Comparison of ENCODE assay signal across 13 cellular contexts in the genomic region with DNA sequence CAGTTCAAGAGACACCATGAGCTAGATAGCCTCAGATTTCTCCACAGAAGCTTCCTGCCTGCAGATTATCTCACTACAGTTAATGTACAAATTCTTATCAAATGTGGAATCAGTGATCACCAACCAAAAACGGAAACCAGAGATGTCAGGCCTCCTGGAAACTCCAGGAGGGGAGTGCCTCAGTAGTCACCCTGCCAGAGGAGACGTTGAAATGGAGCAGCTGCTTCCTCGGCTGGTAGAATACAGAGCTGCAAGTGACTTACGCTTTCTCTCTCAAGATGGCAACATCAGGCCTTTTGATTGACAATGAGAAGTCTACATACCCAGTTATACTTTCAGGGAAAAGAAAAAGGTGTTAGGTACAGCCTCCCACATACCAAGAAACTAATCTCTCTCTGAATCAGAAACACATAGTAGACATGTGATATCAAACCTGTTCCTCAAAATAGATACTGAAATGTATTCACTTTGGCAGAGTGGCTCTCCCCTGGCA. TPM values are rescaled to one million over a fixed set of nuclear protein-coding genes. Genes with fewer than 3 reads are reported as not detected.
A peak's percentile ranks its signal among the peaks of the same experiment; 100 is the strongest.
DNase-seq lines count a peak whose midpoint lies in the region; ATAC-seq and TF ChIP-seq lines count a peak whose summit lies in the region.
"Had no signal": no experiment of that assay in that cellular context is flagged by ENCODE, and none has a peak within 500 bp of the region (broad histone marks: within the 10 kb centered on the region; RNA-seq: fewer than 3 reads in every experiment).

No MANE protein-coding gene starts in this region.

- peak; percentile 52 for ATAC-seq in central memory CD8-positive, alpha-beta T cell (replicated peaks; ENCODE audit: extremely low read depth, poor library complexity, severe bottlenecking)
- ATAC-seq: foreskin keratinocyte had no signal

- no peaks in the 10 kb centered on the region for H3K9me3 ChIP-seq in Loucy (ENCODE audit: insufficient read depth, low read depth, low read length)
- H3K9me3 ChIP-seq in MM.1S (replicated peaks; ENCODE audit: insufficient read depth, low read length), result no peaks in the 10 kb centered on the region

- H3K9ac ChIP-seq in Loucy (ENCODE audit: low read depth, low read length, poor library complexity, severe bottlenecking), result peak overlapping the region; percentile 42
- no peak overlapping the region for H3K9ac ChIP-seq in MM.1S (ENCODE audit: low read length)

- H2AFZ ChIP-seq in Loucy (ENCODE audit: low read length) (no peak overlapping the region), MM.1S (ENCODE audit: low read length) (no peak overlapping the region)

- H3F3A ChIP-seq in Loucy (ENCODE audit: low read depth), result peaks cover 4% of the 10 kb centered on the region; the same call in 1 of the 2 replicates
- no peaks in the 10 kb centered on the region for H3F3A ChIP-seq in MM.1S (ENCODE audit: insufficient read depth, low read length)

- DNase-seq in activated CD4-positive, alpha-beta T cell treated with anti-CD3 and anti-CD28 coated beads, Interleukin-2, amount 10 ng/mL, durations not matched to agents 24 days and 14 days, result peak; percentile 87
- DNase-seq in central memory CD8-positive, alpha-beta T cell (ENCODE audit: low spot score in 2 of 2), result no peak
- DNase-seq in stimulated activated CD4-positive, alpha-beta T cell treated with anti-CD3 and anti-CD28 coated beads, TNF-alpha, amount 100 ng/mL, for 48 hours (ENCODE audit: low read depth in 3 of 3), result peak; percentile 14 to 41 (median 18)
- DNase-seq in HuH-7 (ENCODE audit: low spot score) (no peak), NCI-H226 (no peak), MM.1S (no peak)
- DNase-seq: foreskin keratinocyte, immature natural killer cell, NCI-H1048, NCI-H510A treated with DMSO at 0.1 percent for 48 hours, WERI-Rb-1 had no signal

- H3K4me3 ChIP-seq in Loucy (ENCODE audit: low read length, poor library complexity, severe bottlenecking) (peak overlapping the region; percentile 3), MM.1S (ENCODE audit: low read length) (no peak overlapping the region)

- peaks cover 67% of the 10 kb centered on the region for H3K36me3 Mint-ChIP-seq in activated CD4-positive, alpha-beta T cell treated with anti-CD3 and anti-CD28 coated beads, Interleukin-2, amount 10 ng/mL, durations not matched to agents 24 days and 14 days (ENCODE audit: low read depth)
- peaks cover 2% of the 10 kb centered on the region for H3K36me3 Mint-ChIP-seq in central memory CD8-positive, alpha-beta T cell (ENCODE audit: insufficient read depth)

- intact Hi-C loops in activated CD4-positive, alpha-beta T cell treated with anti-CD3 and anti-CD28 coated beads, Interleukin-2, amount 10 ng/mL, durations not matched to agents 24 days and 14 days (cut with micrococcal nuclease), result loop anchor here (1.0 to 5.0 kb wide), 5 partner anchors 9 to 77 kb away; a partner anchor contains a TSS

- H3K79me2 ChIP-seq in Loucy (ENCODE audit: insufficient read depth, low read length) (no peaks in the 10 kb centered on the region), MM.1S (ENCODE audit: low read length) (no peaks in the 10 kb centered on the region)

- H3K27ac Mint-ChIP-seq in activated CD4-positive, alpha-beta T cell treated with anti-CD3 and anti-CD28 coated beads, Interleukin-2, amount 10 ng/mL, durations not matched to agents 24 days and 14 days, result peak overlapping the region; percentile 61
- no peak overlapping the region for H3K27ac Mint-ChIP-seq in central memory CD8-positive, alpha-beta T cell (ENCODE audit: low read depth)

- H3K9me3 Mint-ChIP-seq in activated CD4-positive, alpha-beta T cell treated with anti-CD3 and anti-CD28 coated beads, Interleukin-2, amount 10 ng/mL, durations not matched to agents 24 days and 14 days, result no peaks in the 10 kb centered on the region
- no peaks in the 10 kb centered on the region for H3K9me3 Mint-ChIP-seq in central memory CD8-positive, alpha-beta T cell
- H3K9me3 Mint-ChIP-seq: immature natural killer cell had no signal

- H3K4me1 Mint-ChIP-seq in activated CD4-positive, alpha-beta T cell treated with anti-CD3 and anti-CD28 coated beads, Interleukin-2, amount 10 ng/mL, durations not matched to agents 24 days and 14 days, result peaks cover 33% of the 10 kb centered on the region
- H3K4me1 Mint-ChIP-seq in central memory CD8-positive, alpha-beta T cell, result peaks cover 17% of the 10 kb centered on the region

- H4K20me1 ChIP-seq in Loucy (ENCODE audit: insufficient read depth, low read length, poor library complexity, severe bottlenecking) (no peaks in the 10 kb centered on the region), MM.1S (ENCODE audit: insufficient read depth, low read length) (no peaks in the 10 kb centered on the region)

- H3K4me2 ChIP-seq in Loucy (ENCODE audit: low read depth, low read length, poor library complexity, severe bottlenecking) (peak overlapping the region; percentile 58), MM.1S (ENCODE audit: low read depth, low read length) (no peak overlapping the region)

- H3K9me2 ChIP-seq in Loucy (replicated peaks; ENCODE audit: low read depth, low read length), result no peaks in the 10 kb centered on the region
- H3K9me2 ChIP-seq in MM.1S (replicated peaks; ENCODE audit: insufficient read depth, low read length), result no peaks in the 10 kb centered on the region

- H3K4me3 Mint-ChIP-seq in activated CD4-positive, alpha-beta T cell treated with anti-CD3 and anti-CD28 coated beads, Interleukin-2, amount 10 ng/mL, durations not matched to agents 24 days and 14 days, result peak overlapping the region; percentile 47
- no peak overlapping the region for H3K4me3 Mint-ChIP-seq in central memory CD8-positive, alpha-beta T cell
- H3K4me3 Mint-ChIP-seq: immature natural killer cell had no signal

- H3K27ac ChIP-seq in MM.1S (ENCODE audit: low read length), result no peak overlapping the region
- H3K27ac ChIP-seq: foreskin keratinocyte, WERI-Rb-1 had no signal

- H3K4me1 ChIP-seq in Loucy (ENCODE audit: insufficient read depth, low read length, poor library complexity, severe bottlenecking), result peaks cover 27% of the 10 kb centered on the region
- no peaks in the 10 kb centered on the region for H3K4me1 ChIP-seq in MM.1S (ENCODE audit: low read length)
- H3K4me1 ChIP-seq: foreskin keratinocyte had no signal

- H3K27me3 ChIP-seq in Loucy (ENCODE audit: insufficient read depth, low read length, poor library complexity, severe bottlenecking) (no peaks in the 10 kb centered on the region), MM.1S (replicated peaks; ENCODE audit: insufficient read depth, low read length) (no peaks in the 10 kb centered on the region)
- H3K27me3 ChIP-seq: foreskin keratinocyte had no signal

- no peaks in the 10 kb centered on the region for H3K27me3 Mint-ChIP-seq in activated CD4-positive, alpha-beta T cell treated with anti-CD3 and anti-CD28 coated beads, Interleukin-2, amount 10 ng/mL, durations not matched to agents 24 days and 14 days
- H3K27me3 Mint-ChIP-seq in central memory CD8-positive, alpha-beta T cell, result no peaks in the 10 kb centered on the region
- H3K27me3 Mint-ChIP-seq: progenitor cell of endocrine pancreas had no signal

- TF ChIP-seq CTCF in Loucy (conservative IDR thresholded peaks at IDR 0.05; ENCODE audit: low read length) (no peak; the same call in 1 of the 2 replicates), MM.1S (IDR thresholded peaks at IDR 0.05; ENCODE audit: low read length) (no peak)

- peaks cover 71% of the 10 kb centered on the region for H3K36me3 ChIP-seq in Loucy (ENCODE audit: insufficient read depth, low read length)
- H3K36me3 ChIP-seq in MM.1S (replicated peaks; ENCODE audit: insufficient read depth, low read length), result no peaks in the 10 kb centered on the region; the same call in 1 of the 2 replicates

RNA-seq across cellular contexts. Expression of a gene that starts 52.2 kb away (rescaled TPM):
- total RNA-seq in activated CD4-positive, alpha-beta T cell treated with anti-CD3 and anti-CD28 coated beads, Interleukin-2, amount 10 ng/mL, durations not matched to agents 24 days and 14 days, result 9.5 and 15.3 TPM in 2 replicates

Comparison
In these comparisons a context has a peak if more than half of its experiments do, and no peak if none do; other contexts are left out.
1. DNase-seq: peak in activated CD4-positive, alpha-beta T cell treated with anti-CD3 and anti-CD28 coated beads, Interleukin-2, amount 10 ng/mL, durations not matched to agents 24 days and 14 days (single experiment) and stimulated activated CD4-positive, alpha-beta T cell treated with anti-CD3 and anti-CD28 coated beads, TNF-alpha, amount 100 ng/mL, for 48 hours (3 of 3); none in central memory CD8-positive, alpha-beta T cell (0 of 2), HuH-7 (single experiment), NCI-H226 (single experiment) and MM.1S (single experiment).